9 cellular contexts compared by ENCODE assay signal in genomic region chr6:157317129-157317814, GRCh38.
DNase-seq lines count a peak whose midpoint lies in the region; ATAC-seq and TF ChIP-seq lines count a peak whose summit lies in the region.
"Had no signal": no experiment of that assay in that cellular context is flagged by ENCODE, and none has a peak within 500 bp of the region (broad histone marks: within the 10 kb centered on the region; RNA-seq: fewer than 3 reads in every experiment).

No MANE protein-coding gene starts in this region.

- peaks cover 42% of the 10 kb centered on the region for H3K36me3 Mint-ChIP-seq in dendritic cell treated with granulocyte-macrophage colony-stimulating factor and Interleukin-4, amounts not matched to agents 40 ng/mL and 50 ng/mL, for 4 days (ENCODE audit: low read depth)

- no peaks in the 10 kb centered on the region for H3K27me3 ChIP-seq in neutrophil

- H3K4me1 ChIP-seq in neutrophil (ENCODE audit: control insufficient read depth in 1 of 2, insufficient read depth in 1 of 2, low read depth in 1 of 2, low read length in 1 of 2): peaks cover 0 to 12% of the 10 kb centered on the region in 2 experiments

- no peaks in the 10 kb centered on the region for H3K27me3 Mint-ChIP-seq in dendritic cell treated with granulocyte-macrophage colony-stimulating factor and Interleukin-4, amounts not matched to agents 40 ng/mL and 50 ng/mL, for 4 days

- no peak for TF ChIP-seq CTCF in neutrophil (IDR thresholded peaks at IDR 0.05)

- DNase-seq in ACHN (peak; percentile 82), C1 segment of cervical spinal cord (lab: John Stamatoyannopoulos, UW) (no peak), D341Med (ENCODE audit: low spot score) (no peak), T1000 (lab: John Stamatoyannopoulos, UW) (no peak)

- no peaks in the 10 kb centered on the region for H3K9me3 ChIP-seq in neutrophil

- H3K4me1 Mint-ChIP-seq in dendritic cell treated with granulocyte-macrophage colony-stimulating factor and Interleukin-4, amounts not matched to agents 40 ng/mL and 50 ng/mL, for 4 days (ENCODE audit: low read depth): peaks cover 12% of the 10 kb centered on the region

- in situ Hi-C loops in ACHN (cut with HindIII; ENCODE audit: low pct_ligation_motif_present, low pct_unique_long_range_greater_than_20kb, low sequenced_read_pairs): no loop called here

- H3K4me3 ChIP-seq in neutrophil (ENCODE audit: low read depth in 1 of 2, low read length in 1 of 2): no peak overlapping the region

- no peak overlapping the region for H3K4me3 Mint-ChIP-seq in dendritic cell treated with granulocyte-macrophage colony-stimulating factor and Interleukin-4, amounts not matched to agents 40 ng/mL and 50 ng/mL, for 4 days
- H3K4me3 Mint-ChIP-seq: neural crest cell had no signal

- H3K27ac Mint-ChIP-seq in dendritic cell treated with granulocyte-macrophage colony-stimulating factor and Interleukin-4, amounts not matched to agents 40 ng/mL and 50 ng/mL, for 4 days: peak overlapping the region; percentile 68

- H3K27ac ChIP-seq in neutrophil: peak overlapping the region; percentile 43

- intact Hi-C loops in dendritic cell treated with granulocyte-macrophage colony-stimulating factor and Interleukin-4, amounts not matched to agents 40 ng/mL and 50 ng/mL, for 4 days (cut with micrococcal nuclease): no loop called here

- peaks cover 17% of the 10 kb centered on the region for H3K36me3 ChIP-seq in neutrophil

- H3K9me3 Mint-ChIP-seq in dendritic cell treated with granulocyte-macrophage colony-stimulating factor and Interleukin-4, amounts not matched to agents 40 ng/mL and 50 ng/mL, for 4 days: no peaks in the 10 kb centered on the region
- H3K9me3 Mint-ChIP-seq: neural crest cell had no signal

- no peak for TF ChIP-seq RAD21 in Ishikawa (IDR thresholded peaks at IDR 0.05; ENCODE audit: low read depth)

- ATAC-seq in GM21528 (IDR thresholded peaks at IDR 0.05; ENCODE audit: low FRiP score, unreplicated experiment): no peak

- no peak for TF ChIP-seq EP300 in Ishikawa (IDR thresholded peaks at IDR 0.05; ENCODE audit: borderline replicate concordance)

TF ChIP-seq in Ishikawa, 13 proteins besides CTCF, POLR2A, EP300 and RAD21:
- TF ChIP-seq TAF1 (IDR thresholded peaks at IDR 0.05; ENCODE audit: low read depth): no peak
- no peak for TF ChIP-seq CREB1 (IDR thresholded peaks at IDR 0.05; ENCODE audit: low read depth)
- TF ChIP-seq, protein P1, sequence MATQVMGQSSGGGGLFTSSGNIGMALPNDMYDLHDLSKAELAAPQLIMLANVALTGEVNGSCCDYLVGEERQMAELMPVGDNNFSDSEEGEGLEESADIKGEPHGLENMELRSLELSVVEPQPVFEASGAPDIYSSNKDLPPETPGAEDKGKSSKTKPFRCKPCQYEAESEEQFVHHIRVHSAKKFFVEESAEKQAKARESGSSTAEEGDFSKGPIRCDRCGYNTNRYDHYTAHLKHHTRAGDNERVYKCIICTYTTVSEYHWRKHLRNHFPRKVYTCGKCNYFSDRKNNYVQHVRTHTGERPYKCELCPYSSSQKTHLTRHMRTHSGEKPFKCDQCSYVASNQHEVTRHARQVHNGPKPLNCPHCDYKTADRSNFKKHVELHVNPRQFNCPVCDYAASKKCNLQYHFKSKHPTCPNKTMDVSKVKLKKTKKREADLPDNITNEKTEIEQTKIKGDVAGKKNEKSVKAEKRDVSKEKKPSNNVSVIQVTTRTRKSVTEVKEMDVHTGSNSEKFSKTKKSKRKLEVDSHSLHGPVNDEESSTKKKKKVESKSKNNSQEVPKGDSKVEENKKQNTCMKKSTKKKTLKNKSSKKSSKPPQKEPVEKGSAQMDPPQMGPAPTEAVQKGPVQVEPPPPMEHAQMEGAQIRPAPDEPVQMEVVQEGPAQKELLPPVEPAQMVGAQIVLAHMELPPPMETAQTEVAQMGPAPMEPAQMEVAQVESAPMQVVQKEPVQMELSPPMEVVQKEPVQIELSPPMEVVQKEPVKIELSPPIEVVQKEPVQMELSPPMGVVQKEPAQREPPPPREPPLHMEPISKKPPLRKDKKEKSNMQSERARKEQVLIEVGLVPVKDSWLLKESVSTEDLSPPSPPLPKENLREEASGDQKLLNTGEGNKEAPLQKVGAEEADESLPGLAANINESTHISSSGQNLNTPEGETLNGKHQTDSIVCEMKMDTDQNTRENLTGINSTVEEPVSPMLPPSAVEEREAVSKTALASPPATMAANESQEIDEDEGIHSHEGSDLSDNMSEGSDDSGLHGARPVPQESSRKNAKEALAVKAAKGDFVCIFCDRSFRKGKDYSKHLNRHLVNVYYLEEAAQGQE (IDR thresholded peaks at IDR 0.05; ENCODE audit: low read depth): no peak
- TF ChIP-seq ZBTB7A (IDR thresholded peaks at IDR 0.05; ENCODE audit: low read depth): no peak
- no peak for TF ChIP-seq TEAD4 (IDR thresholded peaks at IDR 0.05)
- no peak for TF ChIP-seq USF1 (IDR thresholded peaks at IDR 0.05)
- TF ChIP-seq CEBPB (IDR thresholded peaks at IDR 0.05): peak; percentile 78
- no peak for TF ChIP-seq EGR1 (IDR thresholded peaks at IDR 0.05)
- no peak for TF ChIP-seq TCF12 (IDR thresholded peaks at IDR 0.05; ENCODE audit: low read depth)
- 0 out of 2 replicates have a peak, but pooled peaks have one; percentile 33 for TF ChIP-seq YY1 (IDR thresholded peaks at IDR 0.05; ENCODE audit: low read depth)
- TF ChIP-seq NFIC (IDR thresholded peaks at IDR 0.05): peak; percentile 72
- TF ChIP-seq, protein P2, sequence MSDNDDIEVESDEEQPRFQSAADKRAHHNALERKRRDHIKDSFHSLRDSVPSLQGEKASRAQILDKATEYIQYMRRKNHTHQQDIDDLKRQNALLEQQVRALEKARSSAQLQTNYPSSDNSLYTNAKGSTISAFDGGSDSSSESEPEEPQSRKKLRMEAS (IDR thresholded peaks at IDR 0.05): no peak
- TF ChIP-seq FOXM1 (IDR thresholded peaks at IDR 0.05; ENCODE audit: borderline replicate concordance, low read depth): no peak
